1 cellular context compared by ENCODE assay signal in the genomic region with DNA sequence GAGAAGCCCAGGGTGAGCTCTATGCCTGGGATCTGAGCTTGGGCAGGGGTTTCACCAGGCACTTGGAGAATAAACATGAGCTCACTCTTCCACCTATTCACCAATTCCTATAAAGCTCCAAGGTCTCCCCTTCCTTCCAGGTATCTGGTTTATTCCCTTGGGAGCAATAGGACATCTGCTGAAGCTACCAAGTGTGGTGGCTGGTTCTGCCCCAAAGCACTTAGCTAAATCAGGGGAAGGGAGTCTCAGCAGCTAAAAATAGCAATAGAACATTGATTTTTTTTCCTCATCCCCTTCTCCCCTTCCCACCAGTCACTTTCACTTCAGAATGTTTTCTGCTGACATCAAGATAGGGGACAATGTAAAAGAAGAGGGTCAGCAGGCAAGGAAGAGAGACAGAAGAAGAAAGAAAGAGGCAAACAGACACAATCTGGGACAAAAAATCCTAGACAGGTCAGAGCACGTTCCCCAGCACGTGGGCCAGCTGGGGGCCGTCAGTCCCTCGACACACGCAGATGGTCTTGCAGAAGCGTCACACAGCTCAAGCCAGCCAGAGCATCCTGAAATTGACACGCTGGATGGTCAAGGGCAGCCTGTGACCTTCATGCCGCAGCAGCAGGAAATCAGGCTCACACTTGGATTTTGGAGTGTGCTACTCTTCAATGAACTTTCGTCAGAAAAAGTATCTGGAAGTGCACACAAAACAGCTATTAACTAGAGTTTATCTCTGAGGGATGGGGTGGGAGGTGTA.
A peak's percentile ranks its signal among the peaks of the same experiment; 100 is the strongest.
TF ChIP-seq lines count a peak whose summit lies in the region.

No MANE protein-coding gene starts in this region.

TF ChIP-seq in K562, 482 proteins besides CTCF, POLR2A, EP300 and RAD21:
- TF ChIP-seq, protein P1, sequence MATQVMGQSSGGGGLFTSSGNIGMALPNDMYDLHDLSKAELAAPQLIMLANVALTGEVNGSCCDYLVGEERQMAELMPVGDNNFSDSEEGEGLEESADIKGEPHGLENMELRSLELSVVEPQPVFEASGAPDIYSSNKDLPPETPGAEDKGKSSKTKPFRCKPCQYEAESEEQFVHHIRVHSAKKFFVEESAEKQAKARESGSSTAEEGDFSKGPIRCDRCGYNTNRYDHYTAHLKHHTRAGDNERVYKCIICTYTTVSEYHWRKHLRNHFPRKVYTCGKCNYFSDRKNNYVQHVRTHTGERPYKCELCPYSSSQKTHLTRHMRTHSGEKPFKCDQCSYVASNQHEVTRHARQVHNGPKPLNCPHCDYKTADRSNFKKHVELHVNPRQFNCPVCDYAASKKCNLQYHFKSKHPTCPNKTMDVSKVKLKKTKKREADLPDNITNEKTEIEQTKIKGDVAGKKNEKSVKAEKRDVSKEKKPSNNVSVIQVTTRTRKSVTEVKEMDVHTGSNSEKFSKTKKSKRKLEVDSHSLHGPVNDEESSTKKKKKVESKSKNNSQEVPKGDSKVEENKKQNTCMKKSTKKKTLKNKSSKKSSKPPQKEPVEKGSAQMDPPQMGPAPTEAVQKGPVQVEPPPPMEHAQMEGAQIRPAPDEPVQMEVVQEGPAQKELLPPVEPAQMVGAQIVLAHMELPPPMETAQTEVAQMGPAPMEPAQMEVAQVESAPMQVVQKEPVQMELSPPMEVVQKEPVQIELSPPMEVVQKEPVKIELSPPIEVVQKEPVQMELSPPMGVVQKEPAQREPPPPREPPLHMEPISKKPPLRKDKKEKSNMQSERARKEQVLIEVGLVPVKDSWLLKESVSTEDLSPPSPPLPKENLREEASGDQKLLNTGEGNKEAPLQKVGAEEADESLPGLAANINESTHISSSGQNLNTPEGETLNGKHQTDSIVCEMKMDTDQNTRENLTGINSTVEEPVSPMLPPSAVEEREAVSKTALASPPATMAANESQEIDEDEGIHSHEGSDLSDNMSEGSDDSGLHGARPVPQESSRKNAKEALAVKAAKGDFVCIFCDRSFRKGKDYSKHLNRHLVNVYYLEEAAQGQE (CRISPR knock-in tag; IDR thresholded peaks at IDR 0.05; ENCODE audit: low read depth), result no peak
- TF ChIP-seq, protein P2, sequence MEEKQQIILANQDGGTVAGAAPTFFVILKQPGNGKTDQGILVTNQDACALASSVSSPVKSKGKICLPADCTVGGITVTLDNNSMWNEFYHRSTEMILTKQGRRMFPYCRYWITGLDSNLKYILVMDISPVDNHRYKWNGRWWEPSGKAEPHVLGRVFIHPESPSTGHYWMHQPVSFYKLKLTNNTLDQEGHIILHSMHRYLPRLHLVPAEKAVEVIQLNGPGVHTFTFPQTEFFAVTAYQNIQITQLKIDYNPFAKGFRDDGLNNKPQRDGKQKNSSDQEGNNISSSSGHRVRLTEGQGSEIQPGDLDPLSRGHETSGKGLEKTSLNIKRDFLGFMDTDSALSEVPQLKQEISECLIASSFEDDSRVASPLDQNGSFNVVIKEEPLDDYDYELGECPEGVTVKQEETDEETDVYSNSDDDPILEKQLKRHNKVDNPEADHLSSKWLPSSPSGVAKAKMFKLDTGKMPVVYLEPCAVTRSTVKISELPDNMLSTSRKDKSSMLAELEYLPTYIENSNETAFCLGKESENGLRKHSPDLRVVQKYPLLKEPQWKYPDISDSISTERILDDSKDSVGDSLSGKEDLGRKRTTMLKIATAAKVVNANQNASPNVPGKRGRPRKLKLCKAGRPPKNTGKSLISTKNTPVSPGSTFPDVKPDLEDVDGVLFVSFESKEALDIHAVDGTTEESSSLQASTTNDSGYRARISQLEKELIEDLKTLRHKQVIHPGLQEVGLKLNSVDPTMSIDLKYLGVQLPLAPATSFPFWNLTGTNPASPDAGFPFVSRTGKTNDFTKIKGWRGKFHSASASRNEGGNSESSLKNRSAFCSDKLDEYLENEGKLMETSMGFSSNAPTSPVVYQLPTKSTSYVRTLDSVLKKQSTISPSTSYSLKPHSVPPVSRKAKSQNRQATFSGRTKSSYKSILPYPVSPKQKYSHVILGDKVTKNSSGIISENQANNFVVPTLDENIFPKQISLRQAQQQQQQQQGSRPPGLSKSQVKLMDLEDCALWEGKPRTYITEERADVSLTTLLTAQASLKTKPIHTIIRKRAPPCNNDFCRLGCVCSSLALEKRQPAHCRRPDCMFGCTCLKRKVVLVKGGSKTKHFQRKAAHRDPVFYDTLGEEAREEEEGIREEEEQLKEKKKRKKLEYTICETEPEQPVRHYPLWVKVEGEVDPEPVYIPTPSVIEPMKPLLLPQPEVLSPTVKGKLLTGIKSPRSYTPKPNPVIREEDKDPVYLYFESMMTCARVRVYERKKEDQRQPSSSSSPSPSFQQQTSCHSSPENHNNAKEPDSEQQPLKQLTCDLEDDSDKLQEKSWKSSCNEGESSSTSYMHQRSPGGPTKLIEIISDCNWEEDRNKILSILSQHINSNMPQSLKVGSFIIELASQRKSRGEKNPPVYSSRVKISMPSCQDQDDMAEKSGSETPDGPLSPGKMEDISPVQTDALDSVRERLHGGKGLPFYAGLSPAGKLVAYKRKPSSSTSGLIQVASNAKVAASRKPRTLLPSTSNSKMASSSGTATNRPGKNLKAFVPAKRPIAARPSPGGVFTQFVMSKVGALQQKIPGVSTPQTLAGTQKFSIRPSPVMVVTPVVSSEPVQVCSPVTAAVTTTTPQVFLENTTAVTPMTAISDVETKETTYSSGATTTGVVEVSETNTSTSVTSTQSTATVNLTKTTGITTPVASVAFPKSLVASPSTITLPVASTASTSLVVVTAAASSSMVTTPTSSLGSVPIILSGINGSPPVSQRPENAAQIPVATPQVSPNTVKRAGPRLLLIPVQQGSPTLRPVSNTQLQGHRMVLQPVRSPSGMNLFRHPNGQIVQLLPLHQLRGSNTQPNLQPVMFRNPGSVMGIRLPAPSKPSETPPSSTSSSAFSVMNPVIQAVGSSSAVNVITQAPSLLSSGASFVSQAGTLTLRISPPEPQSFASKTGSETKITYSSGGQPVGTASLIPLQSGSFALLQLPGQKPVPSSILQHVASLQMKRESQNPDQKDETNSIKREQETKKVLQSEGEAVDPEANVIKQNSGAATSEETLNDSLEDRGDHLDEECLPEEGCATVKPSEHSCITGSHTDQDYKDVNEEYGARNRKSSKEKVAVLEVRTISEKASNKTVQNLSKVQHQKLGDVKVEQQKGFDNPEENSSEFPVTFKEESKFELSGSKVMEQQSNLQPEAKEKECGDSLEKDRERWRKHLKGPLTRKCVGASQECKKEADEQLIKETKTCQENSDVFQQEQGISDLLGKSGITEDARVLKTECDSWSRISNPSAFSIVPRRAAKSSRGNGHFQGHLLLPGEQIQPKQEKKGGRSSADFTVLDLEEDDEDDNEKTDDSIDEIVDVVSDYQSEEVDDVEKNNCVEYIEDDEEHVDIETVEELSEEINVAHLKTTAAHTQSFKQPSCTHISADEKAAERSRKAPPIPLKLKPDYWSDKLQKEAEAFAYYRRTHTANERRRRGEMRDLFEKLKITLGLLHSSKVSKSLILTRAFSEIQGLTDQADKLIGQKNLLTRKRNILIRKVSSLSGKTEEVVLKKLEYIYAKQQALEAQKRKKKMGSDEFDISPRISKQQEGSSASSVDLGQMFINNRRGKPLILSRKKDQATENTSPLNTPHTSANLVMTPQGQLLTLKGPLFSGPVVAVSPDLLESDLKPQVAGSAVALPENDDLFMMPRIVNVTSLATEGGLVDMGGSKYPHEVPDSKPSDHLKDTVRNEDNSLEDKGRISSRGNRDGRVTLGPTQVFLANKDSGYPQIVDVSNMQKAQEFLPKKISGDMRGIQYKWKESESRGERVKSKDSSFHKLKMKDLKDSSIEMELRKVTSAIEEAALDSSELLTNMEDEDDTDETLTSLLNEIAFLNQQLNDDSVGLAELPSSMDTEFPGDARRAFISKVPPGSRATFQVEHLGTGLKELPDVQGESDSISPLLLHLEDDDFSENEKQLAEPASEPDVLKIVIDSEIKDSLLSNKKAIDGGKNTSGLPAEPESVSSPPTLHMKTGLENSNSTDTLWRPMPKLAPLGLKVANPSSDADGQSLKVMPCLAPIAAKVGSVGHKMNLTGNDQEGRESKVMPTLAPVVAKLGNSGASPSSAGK (IDR thresholded peaks at IDR 0.05), result peak; percentile 25; the same call in 1 of the 2 replicates
